ENCODE assay signal across 8 cellular contexts in the genomic region with DNA sequence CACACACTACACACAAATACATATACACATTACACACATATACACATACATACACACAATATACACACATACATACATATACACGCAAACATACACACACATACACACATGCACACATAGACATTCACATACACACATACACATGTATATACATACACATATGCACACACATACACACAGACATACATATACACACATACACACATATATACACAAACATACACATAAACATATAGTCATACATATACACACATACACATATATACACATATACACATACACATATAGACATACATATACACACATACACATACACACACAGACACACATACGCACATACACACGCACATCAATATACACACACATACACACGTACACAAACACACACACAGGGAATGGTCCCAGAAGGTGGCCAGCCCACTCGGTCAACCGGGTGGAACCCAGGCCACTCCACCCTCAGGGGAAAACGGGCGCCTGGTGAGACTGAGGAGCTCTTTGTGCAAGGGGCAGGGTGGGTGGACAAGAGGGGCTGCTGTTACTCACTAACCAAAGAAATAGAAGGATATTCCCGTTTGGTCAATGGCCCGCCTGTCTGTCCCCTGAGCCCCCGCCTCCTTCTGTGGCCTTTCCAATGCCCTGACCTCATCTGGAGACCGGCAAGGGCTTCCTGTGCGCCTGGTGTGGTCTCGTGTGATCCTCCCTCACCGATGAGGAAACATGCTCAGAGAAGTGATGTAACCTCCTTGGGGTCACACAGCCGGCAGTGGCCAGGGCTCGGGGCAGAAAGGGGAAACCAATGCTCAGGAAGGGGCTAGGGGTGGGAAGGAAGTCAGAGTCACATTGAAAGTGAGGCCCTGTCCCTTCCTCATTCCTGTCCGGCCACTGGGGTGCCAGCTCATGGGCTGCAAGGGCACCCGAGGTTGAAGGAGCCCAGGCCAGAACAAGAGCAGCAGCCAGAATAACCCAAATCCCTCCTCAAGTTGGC. TPM values are rescaled to one million over a fixed set of nuclear protein-coding genes. Genes with fewer than 3 reads are reported as not detected.
DNase-seq lines count a peak whose midpoint lies in the region; ATAC-seq and TF ChIP-seq lines count a peak whose summit lies in the region.

No MANE protein-coding gene starts in this region.

- H3K27ac Mint-ChIP-seq in activated naive CD8-positive, alpha-beta T cell treated with anti-CD3 and anti-CD28 coated beads, Interleukin-2, amount 50 U/mL, for 24 hours, result no peak overlapping the region

- no peaks in the 10 kb centered on the region for H3K9me3 ChIP-seq in sigmoid colon

- CTCF ChIA-PET in HEK293T (lab: Yijun Ruan, JAX), result no interaction called here

- peaks cover 4 to 29% (median 17%) of the 10 kb centered on the region in 3 donors for H3K27me3 ChIP-seq in sigmoid colon

- H3K27me3 Mint-ChIP-seq in activated naive CD8-positive, alpha-beta T cell treated with anti-CD3 and anti-CD28 coated beads, Interleukin-2, amount 50 U/mL, for 24 hours, result peaks cover 16% of the 10 kb centered on the region

- DNase-seq in HEK293T (ENCODE audit: extremely low spot score) (no peak), iris pigment epithelial cell (ENCODE audit: low read depth) (peak; percentile 66), sigmoid colon (peak; percentile 79), activated gamma-delta T cell (lab: John Stamatoyannopoulos, UW) (no peak), NCI-H1105 treated with DMSO at 0.1 percent for 48 hours (lab: John Stamatoyannopoulos, UW) (no peak)
- DNase-seq in activated naive CD8-positive, alpha-beta T cell treated with anti-CD3 and anti-CD28 coated beads, Interleukin-2, amount 50 U/mL, for 24 hours, result no peak

- H3K4me3 Mint-ChIP-seq in activated naive CD8-positive, alpha-beta T cell treated with anti-CD3 and anti-CD28 coated beads, Interleukin-2, amount 50 U/mL, for 24 hours, result no peak overlapping the region

- intact Hi-C loops in sigmoid colon (cut with DNase I), result no loop called here

- peak; percentile 9 for ATAC-seq in activated naive CD8-positive, alpha-beta T cell treated with anti-CD3 and anti-CD28 coated beads, Interleukin-2, amount 50 U/mL, for 24 hours
- ATAC-seq in GM18519 (IDR thresholded peaks at IDR 0.05; ENCODE audit: low FRiP score, unreplicated experiment), result no peak
- no peak for ATAC-seq in GM19351 (IDR thresholded peaks at IDR 0.05; ENCODE audit: unreplicated experiment)

- 61 to 74% methylated on average over 19 of the region's 19 CpGs for WGBS in sigmoid colon, 2 donors

- H3K9me3 Mint-ChIP-seq in activated naive CD8-positive, alpha-beta T cell treated with anti-CD3 and anti-CD28 coated beads, Interleukin-2, amount 50 U/mL, for 24 hours, result no peaks in the 10 kb centered on the region

- TF ChIP-seq POLR2A in sigmoid colon (IDR thresholded peaks at IDR 0.05), result no peak

- H3K27ac ChIP-seq in sigmoid colon, result peak overlapping the region in 2 of 4 donors; percentile 30 to 33

- H3K4me1 ChIP-seq in sigmoid colon, result peaks cover 0 to 5% (median 0%) of the 10 kb centered on the region in 4 donors

- H3K36me3 Mint-ChIP-seq in activated naive CD8-positive, alpha-beta T cell treated with anti-CD3 and anti-CD28 coated beads, Interleukin-2, amount 50 U/mL, for 24 hours (ENCODE audit: low read depth), result no peaks in the 10 kb centered on the region

- POLR2A ChIA-PET in HEK293T (lab: Yijun Ruan, JAX), result no interaction called here

- TF ChIP-seq EP300 in sigmoid colon (IDR thresholded peaks at IDR 0.05), result peak in 1 of 4 donors; percentile 12

- H3K4me1 Mint-ChIP-seq in activated naive CD8-positive, alpha-beta T cell treated with anti-CD3 and anti-CD28 coated beads, Interleukin-2, amount 50 U/mL, for 24 hours, result no peaks in the 10 kb centered on the region

- no peak for TF ChIP-seq CTCF in sigmoid colon (IDR thresholded peaks at IDR 0.05)

- H3K4me3 ChIP-seq in sigmoid colon, result no peak overlapping the region

- no peaks in the 10 kb centered on the region for H3K36me3 ChIP-seq in sigmoid colon

TF ChIP-seq in HEK293T, 16 proteins besides CTCF, POLR2A, EP300 and RAD21:
- no peak for TF ChIP-seq SP1 (IDR thresholded peaks at IDR 0.05)
- TF ChIP-seq HDGF (IDR thresholded peaks at IDR 0.05; ENCODE audit: borderline replicate concordance), result no peak
- peak; percentile 49; the same call in 1 of the 2 replicates for TF ChIP-seq TARDBP (IDR thresholded peaks at IDR 0.05)

RNA-seq across cellular contexts. Expression of gene TRPV4, which starts 5.3 kb away (rescaled TPM):
- under 1 TPM in 3 of 4 donors, not detected in 1; 0.14 to 0.55 (median 0.36) TPM for total RNA-seq in sigmoid colon
- under 1 TPM; 0.23 to 0.60 (median 0.42) TPM for polyA plus RNA-seq in sigmoid colon

RNA-seq across cellular contexts. Expression of gene GLTP, which starts 52.5 kb away (rescaled TPM):
- total RNA-seq in sigmoid colon, result 10 to 100 TPM; 33.5 to 45.3 (median 40.3) TPM
- polyA plus RNA-seq in sigmoid colon, result 100 to 1,000 TPM in 1 of 3 donors, 10 to 100 TPM in 2; 48.7 to 105 (median 83.5) TPM

Comparison
In these comparisons a context has a peak if more than half of its experiments do, and no peak if none do; other contexts are left out.
1. DNase-seq: peak in iris pigment epithelial cell (single experiment) and sigmoid colon (single experiment); none in HEK293T (single experiment), activated naive CD8-positive, alpha-beta T cell treated with anti-CD3 and anti-CD28 coated beads, Interleukin-2, amount 50 U/mL, for 24 hours (single experiment), activated gamma-delta T cell (single experiment) and NCI-H1105 treated with DMSO at 0.1 percent for 48 hours (single experiment).